ENCODE assay signal across 2 cellular contexts in genomic region chr4:172666711-172667368, GRCh38.
TF ChIP-seq lines count a peak whose summit lies in the region.

No MANE protein-coding gene starts in this region.

TF ChIP-seq in IMR-90, 13 proteins besides CTCF, POLR2A, EP300 and RAD21:
- no peak for TF ChIP-seq MAZ (IDR thresholded peaks at IDR 0.05; ENCODE audit: borderline replicate concordance, low read depth, low read length)
- TF ChIP-seq FOS (IDR thresholded peaks at IDR 0.05; ENCODE audit: low read depth, low read length) = no peak
- TF ChIP-seq CEBPB (IDR thresholded peaks at IDR 0.05; ENCODE audit: low read depth, low read length) = 0 out of 2 replicates have a peak, but pooled peaks have one; percentile 24
- TF ChIP-seq MXI1 (IDR thresholded peaks at IDR 0.05; ENCODE audit: borderline replicate concordance, low read depth, low read length) = no peak
- no peak for TF ChIP-seq ELK1 (IDR thresholded peaks at IDR 0.05; ENCODE audit: borderline replicate concordance, low read depth, low read length)

TF ChIP-seq in K562, 482 proteins besides CTCF, POLR2A, EP300 and RAD21:
- TF ChIP-seq KHSRP (IDR thresholded peaks at IDR 0.05) (no peak), ZNF436 (CRISPR knock-in tag; IDR thresholded peaks at IDR 0.05) (no peak), HDAC2 (IDR thresholded peaks at IDR 0.05) (no peak), ARID2 (IDR thresholded peaks at IDR 0.05) (no peak), CBX8 (IDR thresholded peaks at IDR 0.05; ENCODE audit: borderline replicate concordance, extremely low read depth, low read depth, low read length, poor library complexity, severe bottlenecking) (no peak), ZBTB9 (CRISPR knock-in tag; IDR thresholded peaks at IDR 0.05) (no peak), ILK (tag; IDR thresholded peaks at IDR 0.05; ENCODE audit: borderline replicate concordance, low read depth) (no peak), ZBED1 (IDR thresholded peaks at IDR 0.05) (no peak), CCNT2 (IDR thresholded peaks at IDR 0.05; ENCODE audit: borderline replicate concordance, extremely low read depth, insufficient read length, low read depth, low read length) (no peak), GTF2F1 (IDR thresholded peaks at IDR 0.05; ENCODE audit: low read depth, low read length) (no peak), RERE (CRISPR knock-in tag; IDR thresholded peaks at IDR 0.05; ENCODE audit: borderline replicate concordance) (no peak)
- TF ChIP-seq, protein P1, sequence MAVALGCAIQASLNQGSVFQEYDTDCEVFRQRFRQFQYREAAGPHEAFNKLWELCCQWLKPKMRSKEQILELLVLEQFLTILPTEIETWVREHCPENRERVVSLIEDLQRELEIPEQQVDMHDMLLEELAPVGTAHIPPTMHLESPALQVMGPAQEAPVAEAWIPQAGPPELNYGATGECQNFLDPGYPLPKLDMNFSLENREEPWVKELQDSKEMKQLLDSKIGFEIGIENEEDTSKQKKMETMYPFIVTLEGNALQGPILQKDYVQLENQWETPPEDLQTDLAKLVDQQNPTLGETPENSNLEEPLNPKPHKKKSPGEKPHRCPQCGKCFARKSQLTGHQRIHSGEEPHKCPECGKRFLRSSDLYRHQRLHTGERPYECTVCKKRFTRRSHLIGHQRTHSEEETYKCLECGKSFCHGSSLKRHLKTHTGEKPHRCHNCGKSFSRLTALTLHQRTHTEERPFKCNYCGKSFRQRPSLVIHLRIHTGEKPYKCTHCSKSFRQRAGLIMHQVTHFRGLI (CRISPR knock-in tag; IDR thresholded peaks at IDR 0.05) = no peak
- TF ChIP-seq, protein P2, sequence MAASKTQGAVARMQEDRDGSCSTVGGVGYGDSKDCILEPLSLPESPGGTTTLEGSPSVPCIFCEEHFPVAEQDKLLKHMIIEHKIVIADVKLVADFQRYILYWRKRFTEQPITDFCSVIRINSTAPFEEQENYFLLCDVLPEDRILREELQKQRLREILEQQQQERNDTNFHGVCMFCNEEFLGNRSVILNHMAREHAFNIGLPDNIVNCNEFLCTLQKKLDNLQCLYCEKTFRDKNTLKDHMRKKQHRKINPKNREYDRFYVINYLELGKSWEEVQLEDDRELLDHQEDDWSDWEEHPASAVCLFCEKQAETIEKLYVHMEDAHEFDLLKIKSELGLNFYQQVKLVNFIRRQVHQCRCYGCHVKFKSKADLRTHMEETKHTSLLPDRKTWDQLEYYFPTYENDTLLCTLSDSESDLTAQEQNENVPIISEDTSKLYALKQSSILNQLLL (CRISPR knock-in tag; IDR thresholded peaks at IDR 0.05; ENCODE audit: borderline replicate concordance) = no peak
- TF ChIP-seq, protein P3, sequence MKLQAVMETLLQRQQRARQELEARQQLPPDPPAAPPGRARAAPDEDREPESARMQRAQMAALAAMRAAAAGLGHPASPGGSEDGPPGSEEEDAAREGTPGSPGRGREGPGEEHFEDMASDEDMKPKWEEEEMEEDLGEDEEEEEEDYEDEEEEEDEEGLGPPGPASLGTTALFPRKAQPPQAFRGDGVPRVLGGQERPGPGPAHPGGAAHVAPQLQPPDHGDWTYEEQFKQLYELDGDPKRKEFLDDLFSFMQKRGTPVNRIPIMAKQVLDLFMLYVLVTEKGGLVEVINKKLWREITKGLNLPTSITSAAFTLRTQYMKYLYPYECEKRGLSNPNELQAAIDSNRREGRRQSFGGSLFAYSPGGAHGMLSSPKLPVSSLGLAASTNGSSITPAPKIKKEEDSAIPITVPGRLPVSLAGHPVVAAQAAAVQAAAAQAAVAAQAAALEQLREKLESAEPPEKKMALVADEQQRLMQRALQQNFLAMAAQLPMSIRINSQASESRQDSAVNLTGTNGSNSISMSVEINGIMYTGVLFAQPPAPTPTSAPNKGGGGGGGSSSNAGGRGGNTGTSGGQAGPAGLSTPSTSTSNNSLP (IDR thresholded peaks at IDR 0.05; ENCODE audit: borderline replicate concordance, low read depth, low read length) = no peak
